ENCODE assay signal across 8 cellular contexts in genomic region chr11:65560555-65561418, GRCh38. TPM values are rescaled to one million over a fixed set of nuclear protein-coding genes. Genes with fewer than 3 reads are reported as not detected.
DNase-seq lines count a peak whose midpoint lies in the region; ATAC-seq and TF ChIP-seq lines count a peak whose summit lies in the region.

No MANE protein-coding gene starts in this region.

- H3K4me1 ChIP-seq in left ventricle myocardium inferior (peaks cover 51% of the 10 kb centered on the region), gastrocnemius medialis (peaks cover 56 to 57% of the 10 kb centered on the region in 2 donors), OCI-LY7 (ENCODE audit: insufficient read depth, low read length, poor library complexity, severe bottlenecking) (peaks cover 13% of the 10 kb centered on the region)

- in situ Hi-C loops in gastrocnemius medialis (cut with MboI; ENCODE audit: low sequenced_read_pairs in 4 of 4): no loop called here

- ATAC-seq in activated CD8-positive, alpha-beta T cell treated with anti-CD3 and anti-CD28 coated beads for 36 hours: no peak
- ATAC-seq in activated CD8-positive, alpha-beta T cell treated with anti-CD3 and anti-CD28 coated beads, Interleukin-2, amount 10 ng/mL, durations not matched to agents 7 days and 5 days: no peak
- ATAC-seq in gastrocnemius medialis (peak in 1 of 2 donors; percentile 19), HG03457 (IDR thresholded peaks at IDR 0.05; ENCODE audit: unreplicated experiment) (no peak), HG02840 (IDR thresholded peaks at IDR 0.05; ENCODE audit: low FRiP score, unreplicated experiment) (no peak)

- H3K27ac ChIP-seq in WERI-Rb-1 (peak overlapping the region; percentile 20; the same call in 1 of the 2 replicates), left ventricle myocardium inferior (replicated peaks) (peak overlapping the region; percentile 99), gastrocnemius medialis (peak overlapping the region; percentile 95 to 99 (median 97)), OCI-LY7 (ENCODE audit: low read depth, low read length, poor library complexity, severe bottlenecking) (no peak overlapping the region)

- POLR2A ChIA-PET in activated CD8-positive, alpha-beta T cell treated with anti-CD3 and anti-CD28 coated beads for 36 hours (lab: Charles Lee): interaction anchor here (0.6 to 4.1 kb wide), 13 partner anchors 8 to 141 kb away, joined by 3 to 19 read pairs (median 3); partner anchors contain the start of genes MALAT1 and ZNRD2
- POLR2A ChIA-PET in activated CD8-positive, alpha-beta T cell treated with anti-CD3 and anti-CD28 coated beads, Interleukin-2, amount 10 ng/mL, durations not matched to agents 7 days and 5 days (lab: Charles Lee): interaction anchor here (1.2 to 3.3 kb wide), 2 partner anchors 9 to 27 kb away, joined by 3 to 13 read pairs; partner anchors contain the start of gene ZNRD2
- POLR2A ChIA-PET in OCI-LY7 (lab: Charles Lee): interaction anchor here (1.1 kb wide), 1 partner anchor 9 kb away, joined by 4 read pairs; no protein-coding TSS in a partner anchor

- TF ChIP-seq CTCF in activated CD8-positive, alpha-beta T cell treated with anti-CD3 and anti-CD28 coated beads for 36 hours (IDR thresholded peaks at IDR 0.05): no peak
- TF ChIP-seq CTCF in WERI-Rb-1 (IDR thresholded peaks at IDR 0.05; ENCODE audit: low read depth, low read length) (no peak), left ventricle myocardium inferior (IDR thresholded peaks at IDR 0.05; ENCODE audit: borderline replicate concordance) (no peak), gastrocnemius medialis (IDR thresholded peaks at IDR 0.05 in 4 of 5, conservative IDR thresholded peaks at IDR 0.05 in 1 of 5) (no peak), OCI-LY7 (conservative IDR thresholded peaks at IDR 0.05; ENCODE audit: low read length) (no peak)

- H3K4me3 Mint-ChIP-seq in activated CD8-positive, alpha-beta T cell treated with anti-CD3 and anti-CD28 coated beads for 36 hours: no peak overlapping the region
- H3K4me3 Mint-ChIP-seq in activated CD8-positive, alpha-beta T cell treated with anti-CD3 and anti-CD28 coated beads, Interleukin-2, amount 10 ng/mL, durations not matched to agents 7 days and 5 days: no peak overlapping the region

- no peaks in the 10 kb centered on the region for H3K36me3 Mint-ChIP-seq in activated CD8-positive, alpha-beta T cell treated with anti-CD3 and anti-CD28 coated beads for 36 hours (ENCODE audit: low read depth)
- no peaks in the 10 kb centered on the region for H3K36me3 Mint-ChIP-seq in activated CD8-positive, alpha-beta T cell treated with anti-CD3 and anti-CD28 coated beads, Interleukin-2, amount 10 ng/mL, durations not matched to agents 7 days and 5 days (ENCODE audit: low read depth)

- CTCF ChIA-PET in activated CD8-positive, alpha-beta T cell treated with anti-CD3 and anti-CD28 coated beads for 36 hours (lab: Charles Lee): interaction anchor here (1.1 to 6.0 kb wide), 3 partner anchors 11 to 31 kb away, joined by 3 to 34 read pairs (median 13); partner anchors contain the start of genes FAM89B and ZNRD2
- CTCF ChIA-PET in activated CD8-positive, alpha-beta T cell treated with anti-CD3 and anti-CD28 coated beads, Interleukin-2, amount 10 ng/mL, durations not matched to agents 7 days and 5 days (lab: Charles Lee): interaction anchor here (1.9 to 2.8 kb wide), 3 partner anchors 9 to 28 kb away, joined by 7 to 25 read pairs (median 12); no protein-coding TSS in a partner anchor
- CTCF ChIA-PET in OCI-LY7 (lab: Charles Lee; ENCODE audit: unreplicated experiment): no interaction called here

- no peaks in the 10 kb centered on the region for H4K20me1 ChIP-seq in OCI-LY7 (ENCODE audit: insufficient read depth, low read length)

- H3K36me3 ChIP-seq in WERI-Rb-1 (no peaks in the 10 kb centered on the region), left ventricle myocardium inferior (no peaks in the 10 kb centered on the region), gastrocnemius medialis (no peaks in the 10 kb centered on the region), OCI-LY7 (ENCODE audit: insufficient read depth, low read length) (no peaks in the 10 kb centered on the region)

- intact Hi-C loops in activated CD8-positive, alpha-beta T cell treated with anti-CD3 and anti-CD28 coated beads for 36 hours (cut with micrococcal nuclease): no loop called here
- intact Hi-C loops in left ventricle myocardium inferior (cut with micrococcal nuclease) (no loop called here), gastrocnemius medialis (cut with DNase I; ENCODE audit: low total_unique reads) (loop anchor here (1.0 kb wide), 1 partner anchor 9 kb away; no protein-coding TSS in a partner anchor), OCI-LY7 (cut with micrococcal nuclease; ENCODE audit: unreplicated experiment) (no loop called here)

- no peaks in the 10 kb centered on the region for H3K79me2 ChIP-seq in OCI-LY7 (ENCODE audit: insufficient read depth, low read depth, low read length)

- H3K4me2 ChIP-seq in OCI-LY7 (ENCODE audit: low read length): no peak overlapping the region

- no peaks in the 10 kb centered on the region for H3K9me3 Mint-ChIP-seq in activated CD8-positive, alpha-beta T cell treated with anti-CD3 and anti-CD28 coated beads for 36 hours
- no peaks in the 10 kb centered on the region for H3K9me3 Mint-ChIP-seq in activated CD8-positive, alpha-beta T cell treated with anti-CD3 and anti-CD28 coated beads, Interleukin-2, amount 10 ng/mL, durations not matched to agents 7 days and 5 days (ENCODE audit: insufficient read depth)

- BruUV-seq in OCI-LY7 (replicated peaks; lab: Mats Ljungman, UMichigan): no TSS peak

- peak overlapping the region; percentile 48 for H3K27ac Mint-ChIP-seq in activated CD8-positive, alpha-beta T cell treated with anti-CD3 and anti-CD28 coated beads for 36 hours
- no peak overlapping the region for H3K27ac Mint-ChIP-seq in activated CD8-positive, alpha-beta T cell treated with anti-CD3 and anti-CD28 coated beads, Interleukin-2, amount 10 ng/mL, durations not matched to agents 7 days and 5 days

- no peaks in the 10 kb centered on the region for H3K27me3 Mint-ChIP-seq in activated CD8-positive, alpha-beta T cell treated with anti-CD3 and anti-CD28 coated beads for 36 hours
- H3K27me3 Mint-ChIP-seq in activated CD8-positive, alpha-beta T cell treated with anti-CD3 and anti-CD28 coated beads, Interleukin-2, amount 10 ng/mL, durations not matched to agents 7 days and 5 days (ENCODE audit: low read depth): no peaks in the 10 kb centered on the region

- H3K27me3 ChIP-seq in WERI-Rb-1 (ENCODE audit: insufficient read depth, low read depth, severe bottlenecking) (no peaks in the 10 kb centered on the region), left ventricle myocardium inferior (ENCODE audit: low read depth) (no peaks in the 10 kb centered on the region), gastrocnemius medialis (no peaks in the 10 kb centered on the region)

- H3K9me2 ChIP-seq in OCI-LY7 (ENCODE audit: insufficient read depth, low read length): no peaks in the 10 kb centered on the region

- DNase-seq in activated CD8-positive, alpha-beta T cell treated with anti-CD3 and anti-CD28 coated beads for 36 hours: no peak
- DNase-seq in activated CD8-positive, alpha-beta T cell treated with anti-CD3 and anti-CD28 coated beads, Interleukin-2, amount 10 ng/mL, durations not matched to agents 7 days and 5 days: no peak
- peak; percentile 74 for DNase-seq in WERI-Rb-1
- DNase-seq in left ventricle myocardium inferior: peak; percentile 70
- peak in 1 of 2 donors; percentile 70 for DNase-seq in gastrocnemius medialis
- no peak for DNase-seq in OCI-LY7 (ENCODE audit: low spot score)

- no peak for TF ChIP-seq POLR2A in gastrocnemius medialis (IDR thresholded peaks at IDR 0.05)

- H3K9me3 ChIP-seq in WERI-Rb-1 (ENCODE audit: severe bottlenecking) (no peaks in the 10 kb centered on the region), left ventricle myocardium inferior (replicated peaks) (no peaks in the 10 kb centered on the region), gastrocnemius medialis (no peaks in the 10 kb centered on the region), OCI-LY7 (ENCODE audit: low read length) (no peaks in the 10 kb centered on the region)

- H2AFZ ChIP-seq in OCI-LY7 (ENCODE audit: low read length): no peak overlapping the region

- H3K4me1 Mint-ChIP-seq in activated CD8-positive, alpha-beta T cell treated with anti-CD3 and anti-CD28 coated beads for 36 hours (ENCODE audit: low read depth): peaks cover 54% of the 10 kb centered on the region
- H3K4me1 Mint-ChIP-seq in activated CD8-positive, alpha-beta T cell treated with anti-CD3 and anti-CD28 coated beads, Interleukin-2, amount 10 ng/mL, durations not matched to agents 7 days and 5 days (ENCODE audit: low read depth): peaks cover 53% of the 10 kb centered on the region

- H3K4me3 ChIP-seq in WERI-Rb-1 (ENCODE audit: low read depth, low read length) (no peak overlapping the region), left ventricle myocardium inferior (no peak overlapping the region), gastrocnemius medialis (no peak overlapping the region), OCI-LY7 (ENCODE audit: low read depth, low read length, poor library complexity, severe bottlenecking) (no peak overlapping the region)

RNA-seq across cellular contexts. Expression of gene LTBP3, which starts 2.6 kb away (rescaled TPM):
- 10 to 100 TPM; 55.4 to 56.0 TPM for total RNA-seq in activated CD8-positive, alpha-beta T cell treated with anti-CD3 and anti-CD28 coated beads for 36 hours
- total RNA-seq in activated CD8-positive, alpha-beta T cell treated with anti-CD3 and anti-CD28 coated beads, Interleukin-2, amount 10 ng/mL, durations not matched to agents 7 days and 5 days: 10 to 100 TPM; 64.7 to 70.8 TPM
- total RNA-seq in left ventricle myocardium inferior (80.3 TPM), gastrocnemius medialis (10 to 100 TPM; 18.5 to 56.6 (median 35.6) TPM), OCI-LY7 (2022) (10.0 and 13.8 TPM in 2 replicates)
- total RNA-seq in OCI-LY7 (2014; rRNA removed; shearing (Covaris generic)): 11.2 and 17.4 TPM in 2 replicates

RNA-seq across cellular contexts. Expression of gene ZNRD2, which starts 9.5 kb away (rescaled TPM):
- total RNA-seq in activated CD8-positive, alpha-beta T cell treated with anti-CD3 and anti-CD28 coated beads for 36 hours: 10 to 100 TPM; 54.3 to 54.7 TPM
- total RNA-seq in activated CD8-positive, alpha-beta T cell treated with anti-CD3 and anti-CD28 coated beads, Interleukin-2, amount 10 ng/mL, durations not matched to agents 7 days and 5 days: 10 to 100 TPM; 39.2 to 40.7 TPM
- total RNA-seq in left ventricle myocardium inferior: 21.1 TPM
- 10 to 100 TPM; 54.7 to 99.4 (median 75.3) TPM for total RNA-seq in gastrocnemius medialis
- 37.7 and 60.4 TPM in 2 replicates for total RNA-seq in OCI-LY7 (2014; rRNA removed; shearing (Covaris generic))
- 35.9 and 43.4 TPM in 2 replicates for total RNA-seq in OCI-LY7 (2022)

RNA-seq across cellular contexts. Expression of gene FAM89B, which starts 11.6 kb away (rescaled TPM):
- 10 to 100 TPM; 12.7 to 16.0 TPM for total RNA-seq in activated CD8-positive, alpha-beta T cell treated with anti-CD3 and anti-CD28 coated beads for 36 hours
- total RNA-seq in activated CD8-positive, alpha-beta T cell treated with anti-CD3 and anti-CD28 coated beads, Interleukin-2, amount 10 ng/mL, durations not matched to agents 7 days and 5 days: 10 to 100 TPM; 32.0 to 33.6 TPM
- 40.9 TPM for total RNA-seq in left ventricle myocardium inferior
- 100 to 1,000 TPM in 3 of 4 donors, 10 to 100 TPM in 1; 86.6 to 154 (median 119) TPM for total RNA-seq in gastrocnemius medialis
- total RNA-seq in OCI-LY7 (2014; rRNA removed; shearing (Covaris generic)): 16.1 and 26.4 TPM in 2 replicates
- total RNA-seq in OCI-LY7 (2022): 17.9 and 25.3 TPM in 2 replicates

RNA-seq across cellular contexts. Expression of gene EHBP1L1, which starts 15.1 kb away (rescaled TPM):
- total RNA-seq in activated CD8-positive, alpha-beta T cell treated with anti-CD3 and anti-CD28 coated beads for 36 hours: 10 to 100 TPM; 94.0 to 99.4 TPM
- total RNA-seq in activated CD8-positive, alpha-beta T cell treated with anti-CD3 and anti-CD28 coated beads, Interleukin-2, amount 10 ng/mL, durations not matched to agents 7 days and 5 days: 10 to 100 TPM; 94.4 to 95.3 TPM
- total RNA-seq in left ventricle myocardium inferior: 69.5 TPM
- total RNA-seq in gastrocnemius medialis: 100 to 1,000 TPM; 191 to 374 (median 250) TPM
- 59.6 and 59.7 TPM in 2 replicates for total RNA-seq in OCI-LY7 (2014; rRNA removed; shearing (Covaris generic))
- total RNA-seq in OCI-LY7 (2022): 71.6 and 80.3 TPM in 2 replicates

RNA-seq across cellular contexts. Expression of gene KCNK7, which starts 34.8 kb away (rescaled TPM):
- total RNA-seq in activated CD8-positive, alpha-beta T cell treated with anti-CD3 and anti-CD28 coated beads for 36 hours: under 1 TPM in 1 of 2 experiments, not detected in 1; 0.77 TPM
- total RNA-seq in activated CD8-positive, alpha-beta T cell treated with anti-CD3 and anti-CD28 coated beads, Interleukin-2, amount 10 ng/mL, durations not matched to agents 7 days and 5 days: under 1 TPM; 0.95 to 0.99 TPM
- total RNA-seq in left ventricle myocardium inferior (0.85 TPM), gastrocnemius medialis (10 to 100 TPM in 1 of 4 donors, under 1 TPM in 1, not detected in 2; 0.39 to 18.6 TPM), OCI-LY7 (2022) (0.68 and 1.6 TPM in 2 replicates)
- total RNA-seq in OCI-LY7 (2014; rRNA removed; shearing (Covaris generic)): 1.4 TPM in 1 of 2 replicates, not detected in the other

Comparison
In these comparisons a context has a peak if more than half of its experiments do, and no peak if none do; other contexts are left out.
1. DNase-seq: peak in WERI-Rb-1 (single experiment) and left ventricle myocardium inferior (single experiment); none in activated CD8-positive, alpha-beta T cell treated with anti-CD3 and anti-CD28 coated beads for 36 hours (single experiment), activated CD8-positive, alpha-beta T cell treated with anti-CD3 and anti-CD28 coated beads, Interleukin-2, amount 10 ng/mL, durations not matched to agents 7 days and 5 days (single experiment) and OCI-LY7 (single experiment).